In genomic region chr22:41833369-41834004, GRCh38 we compare ENCODE assay signal across 8 cellular contexts. TPM values are rescaled to one million over a fixed set of nuclear protein-coding genes. Genes with fewer than 3 reads are reported as not detected.
DNase-seq lines count a peak whose midpoint lies in the region; ATAC-seq and TF ChIP-seq lines count a peak whose summit lies in the region.

No MANE protein-coding gene starts in this region.

- TF ChIP-seq CTCF in DOHH2 (IDR thresholded peaks at IDR 0.05; ENCODE audit: low read depth, low read length, poor library complexity, severe bottlenecking) (no peak), MM.1S (IDR thresholded peaks at IDR 0.05; ENCODE audit: low read length) (no peak), fibroblast of pulmonary artery (IDR thresholded peaks at IDR 0.05; ENCODE audit: low read length, missing control alignments) (no peak), nephron progenitor cell (IDR thresholded peaks at IDR 0.05) (no peak), tibial nerve (IDR thresholded peaks at IDR 0.05) (peak in 1 of 5 experiments; percentile 28)

- H3K4me1 ChIP-seq in DOHH2 (ENCODE audit: control insufficient read depth, low read length) = peaks cover 61% of the 10 kb centered on the region
- peaks cover 28% of the 10 kb centered on the region for H3K4me1 ChIP-seq in MM.1S (ENCODE audit: low read length)
- peaks cover 0 to 58% (median 18%) of the 10 kb centered on the region in 4 donors for H3K4me1 ChIP-seq in tibial nerve

- peaks cover 23% of the 10 kb centered on the region for H3K36me3 Mint-ChIP-seq in nephron progenitor cell (ENCODE audit: low read depth)

- H3K9me2 ChIP-seq in DOHH2 (replicated peaks; ENCODE audit: control insufficient read depth, low read length) (no peaks in the 10 kb centered on the region), MM.1S (replicated peaks; ENCODE audit: insufficient read depth, low read length) (no peaks in the 10 kb centered on the region)

- peak overlapping the region; percentile 88 for H3K27ac ChIP-seq in DOHH2 (ENCODE audit: low read depth, low read length)
- H3K27ac ChIP-seq in MM.1S (ENCODE audit: low read length) = peak overlapping the region; percentile 74
- H3K27ac ChIP-seq in tibial nerve = peak overlapping the region; percentile 92 to 100 (median 98)

- H3K4me3 ChIP-seq in DOHH2 (ENCODE audit: low read length) (peak overlapping the region; percentile 84), MM.1S (ENCODE audit: low read length) (peak overlapping the region; percentile 71), fibroblast of pulmonary artery (replicated peaks; ENCODE audit: low read depth, low read length) (peak overlapping the region; percentile 81), tibial nerve (peak overlapping the region; percentile 69 to 99 (median 88))

- 0 to 1% methylated on average over 12 to 28 of the region's 86 CpGs for WGBS in tibial nerve, 2 donors

- H3K79me2 ChIP-seq in DOHH2 (ENCODE audit: control insufficient read depth, low read length) = peaks cover 66% of the 10 kb centered on the region
- peaks cover 58% of the 10 kb centered on the region for H3K79me2 ChIP-seq in MM.1S (ENCODE audit: low read length)

- TF ChIP-seq EP300 in tibial nerve (IDR thresholded peaks at IDR 0.05) = peak in 1 of 2 donors; percentile 27

- H3K27me3 ChIP-seq in DOHH2 (ENCODE audit: control insufficient read depth, low read length) (no peaks in the 10 kb centered on the region), MM.1S (replicated peaks; ENCODE audit: insufficient read depth, low read length) (no peaks in the 10 kb centered on the region), tibial nerve (no peaks in the 10 kb centered on the region)

- peak; percentile 21 for ATAC-seq in GM21717 (IDR thresholded peaks at IDR 0.05; ENCODE audit: unreplicated experiment)

- H3K4me2 ChIP-seq in DOHH2 (ENCODE audit: low read length) = peak overlapping the region; percentile 94
- H3K4me2 ChIP-seq in MM.1S (ENCODE audit: low read depth, low read length) = peak overlapping the region; percentile 68

- H3F3A ChIP-seq in DOHH2 (ENCODE audit: control insufficient read depth, insufficient read depth) = peaks cover 21% of the 10 kb centered on the region
- peaks cover 25% of the 10 kb centered on the region for H3F3A ChIP-seq in MM.1S (ENCODE audit: insufficient read depth, low read length)

- H3K9me3 Mint-ChIP-seq in nephron progenitor cell = no peaks in the 10 kb centered on the region

- H3K9ac ChIP-seq in MM.1S (ENCODE audit: low read length) = peak overlapping the region; percentile 96

- H4K20me1 ChIP-seq in DOHH2 (ENCODE audit: control insufficient read depth, insufficient read depth, low read depth, low read length) (peaks cover 23% of the 10 kb centered on the region), MM.1S (ENCODE audit: insufficient read depth, low read length) (peaks cover 12% of the 10 kb centered on the region; the same call in 1 of the 2 replicates)

- TF ChIP-seq POLR2A in tibial nerve (IDR thresholded peaks at IDR 0.05) = no peak

- H3K36me3 ChIP-seq in DOHH2 (ENCODE audit: control insufficient read depth, low read length) = peaks cover 60% of the 10 kb centered on the region
- H3K36me3 ChIP-seq in MM.1S (replicated peaks; ENCODE audit: insufficient read depth, low read length) = peaks cover 10% of the 10 kb centered on the region; the same call in 1 of the 2 replicates
- H3K36me3 ChIP-seq in tibial nerve = peaks cover 0 to 19% (median 0%) of the 10 kb centered on the region in 3 donors

- H2AFZ ChIP-seq in MM.1S (ENCODE audit: low read length) = no peak overlapping the region

- peak; percentile 50 for DNase-seq in MM.1S
- DNase-seq in activated T-helper 1 cell treated with anti-CD3 and anti-CD28 coated beads, Interleukin-2, amount 50 U/mL, for 16 hours (ENCODE audit: low read depth in 1 of 2, low spot score in 1 of 2) = peak; percentile 9 to 41
- peak; percentile 27 for DNase-seq in fibroblast of pulmonary artery (ENCODE audit: low read depth)
- peak; percentile 64 for DNase-seq in nephron progenitor cell
- peak; percentile 33 to 44 for DNase-seq in tibial nerve (ENCODE audit: low spot score in 2 of 2)
- no peak for DNase-seq in 8988T

- H3K9me3 ChIP-seq in DOHH2 (ENCODE audit: control insufficient read depth, insufficient read depth, low read length) = peaks cover 5% of the 10 kb centered on the region; the same call in 1 of the 2 replicates
- H3K9me3 ChIP-seq in MM.1S (replicated peaks; ENCODE audit: insufficient read depth, low read length) = no peaks in the 10 kb centered on the region
- no peaks in the 10 kb centered on the region for H3K9me3 ChIP-seq in tibial nerve

- H3K4me1 Mint-ChIP-seq in nephron progenitor cell = peaks cover 70% of the 10 kb centered on the region

- peak overlapping the region; percentile 99 for H3K27ac Mint-ChIP-seq in nephron progenitor cell

- H3K4me3 Mint-ChIP-seq in nephron progenitor cell = peak overlapping the region; percentile 98

- no peaks in the 10 kb centered on the region for H3K27me3 Mint-ChIP-seq in nephron progenitor cell (ENCODE audit: low read depth, poor library complexity)

RNA-seq across cellular contexts. Expression of gene SREBF2, which starts 0.6 kb away (rescaled TPM):
- total RNA-seq in tibial nerve = 100 to 1,000 TPM in 3 of 4 donors, 10 to 100 TPM in 1; 73.5 to 157 (median 129) TPM

RNA-seq across cellular contexts. Expression of gene CCDC134, which starts 33.0 kb away (rescaled TPM):
- 1 to 10 TPM; 6.5 to 9.6 (median 8.2) TPM for total RNA-seq in tibial nerve
